In the genomic region with DNA sequence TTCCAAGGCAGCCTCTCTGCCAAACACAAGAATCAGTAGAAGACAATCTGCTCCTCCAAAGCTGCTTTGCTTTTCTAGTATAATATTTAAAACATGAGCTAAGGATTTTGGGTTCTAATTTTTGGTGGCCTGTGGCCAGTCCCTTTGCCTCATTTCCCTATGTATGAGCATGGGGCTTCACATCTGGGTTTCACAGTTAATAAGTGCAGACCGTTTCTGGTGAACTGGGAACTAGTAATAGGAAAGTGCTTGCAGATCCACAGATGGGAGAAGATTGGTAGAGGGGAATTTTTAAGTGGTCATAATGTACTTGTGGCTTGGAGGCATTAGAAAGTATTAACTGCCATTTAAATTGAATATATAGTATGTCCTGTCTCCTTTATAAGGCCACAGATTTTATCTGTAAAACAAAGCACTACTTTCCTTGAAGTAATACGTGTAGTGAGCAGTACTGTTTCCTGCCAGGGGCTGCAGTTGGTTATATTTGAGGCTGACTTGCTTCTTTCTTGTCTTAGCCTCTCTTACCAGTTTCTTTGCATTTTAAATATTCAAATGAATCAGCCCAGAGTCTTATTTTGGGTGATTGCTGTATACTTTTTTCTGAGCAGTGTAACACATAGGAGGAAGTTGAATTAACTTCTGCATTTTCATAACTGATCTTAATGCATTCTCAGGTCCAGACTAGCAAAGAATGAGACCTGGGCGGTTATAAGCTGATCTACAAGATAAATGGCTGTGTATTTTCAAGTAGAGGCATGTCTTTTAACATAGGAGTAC, we compare ENCODE assay signal across 8 cellular contexts. TPM values are rescaled to one million over a fixed set of nuclear protein-coding genes. Genes with fewer than 3 reads are reported as not detected.
DNase-seq lines count a peak whose midpoint lies in the region; ATAC-seq and TF ChIP-seq lines count a peak whose summit lies in the region.

No MANE protein-coding gene starts in this region.

- no peaks in the 10 kb centered on the region for H3K9me3 Mint-ChIP-seq in IgD-negative memory B cell
- H3K9me3 Mint-ChIP-seq in activated naive CD4-positive, alpha-beta T cell treated with anti-CD3 and anti-CD28 coated beads, Interleukin-2, amount 50 U/mL, for 24 hours: no peaks in the 10 kb centered on the region

- TF ChIP-seq CTCF in GM12864 (IDR thresholded peaks at IDR 0.05; ENCODE audit: low read depth, low read length, missing control alignments) (no peak), left lung (IDR thresholded peaks at IDR 0.05) (no peak), thyroid gland (IDR thresholded peaks at IDR 0.05) (no peak)

- H3K9me3 ChIP-seq in left lung: no peaks in the 10 kb centered on the region
- H3K9me3 ChIP-seq in thyroid gland: no peaks in the 10 kb centered on the region

- H3K4me1 ChIP-seq in left lung (peaks cover 45 to 73% of the 10 kb centered on the region in 2 donors), thyroid gland (peaks cover 30 to 54% of the 10 kb centered on the region in 2 donors)

- in situ Hi-C loops in ACHN (cut with HindIII; ENCODE audit: low pct_ligation_motif_present, low pct_unique_long_range_greater_than_20kb, low sequenced_read_pairs): no loop called here

- intact Hi-C loops in left lung (cut with DNase I) (no loop called here), thyroid gland (cut with DNase I) (loop anchor here (10.0 kb wide), 1 partner anchor 46 kb away; a partner anchor contains a TSS)

- WGBS in thyroid gland, 2 donors: 50 to 56% methylated on average over 3 of the region's 3 CpGs

- peak overlapping the region; percentile 95 to 96 for H3K27ac ChIP-seq in left lung
- H3K27ac ChIP-seq in thyroid gland: peak overlapping the region in 2 of 3 donors; percentile 82 to 95

- H3K36me3 ChIP-seq in left lung (peaks cover 0 to 17% of the 10 kb centered on the region in 2 donors), thyroid gland (no peaks in the 10 kb centered on the region)

- H3K27me3 Mint-ChIP-seq in IgD-negative memory B cell: no peaks in the 10 kb centered on the region
- no peaks in the 10 kb centered on the region for H3K27me3 Mint-ChIP-seq in activated naive CD4-positive, alpha-beta T cell treated with anti-CD3 and anti-CD28 coated beads, Interleukin-2, amount 50 U/mL, for 24 hours

- H3K27me3 ChIP-seq in left lung: no peaks in the 10 kb centered on the region
- no peaks in the 10 kb centered on the region for H3K27me3 ChIP-seq in thyroid gland

- no peak for TF ChIP-seq POLR2A in thyroid gland (IDR thresholded peaks at IDR 0.05)

- peak overlapping the region; percentile 94 for H3K4me3 ChIP-seq in GM12864 (ENCODE audit: low read depth, low read length)
- H3K4me3 ChIP-seq in left lung: peak overlapping the region; percentile 91 to 98
- peak overlapping the region in 1 of 3 donors; percentile 99 for H3K4me3 ChIP-seq in thyroid gland (replicated peaks in 1 of 3)

- peak; percentile 61 for DNase-seq in GM12864 (ENCODE audit: low read depth)
- DNase-seq in left lung: no peak
- no peak for DNase-seq in thyroid gland
- no peak for DNase-seq in hepatic stellate cell (ENCODE audit: low spot score)
- no peak for DNase-seq in ACHN

- peak overlapping the region; percentile 90 to 98 (median 96) for H3K4me3 Mint-ChIP-seq in IgD-negative memory B cell
- H3K4me3 Mint-ChIP-seq in activated naive CD4-positive, alpha-beta T cell treated with anti-CD3 and anti-CD28 coated beads, Interleukin-2, amount 50 U/mL, for 24 hours: peak overlapping the region; percentile 98

- H3K4me1 Mint-ChIP-seq in IgD-negative memory B cell: peaks cover 43 to 50% (median 45%) of the 10 kb centered on the region in 3 donors
- H3K4me1 Mint-ChIP-seq in activated naive CD4-positive, alpha-beta T cell treated with anti-CD3 and anti-CD28 coated beads, Interleukin-2, amount 50 U/mL, for 24 hours: peaks cover 59% of the 10 kb centered on the region

- no peaks in the 10 kb centered on the region for H3K36me3 Mint-ChIP-seq in IgD-negative memory B cell
- peaks cover 18% of the 10 kb centered on the region for H3K36me3 Mint-ChIP-seq in activated naive CD4-positive, alpha-beta T cell treated with anti-CD3 and anti-CD28 coated beads, Interleukin-2, amount 50 U/mL, for 24 hours

- ATAC-seq in GM21515 (IDR thresholded peaks at IDR 0.05; ENCODE audit: unreplicated experiment) (peak; percentile 47), left lung (no peak)

- H3K27ac Mint-ChIP-seq in IgD-negative memory B cell: peak overlapping the region; percentile 81 to 96 (median 87)
- peak overlapping the region; percentile 98 for H3K27ac Mint-ChIP-seq in activated naive CD4-positive, alpha-beta T cell treated with anti-CD3 and anti-CD28 coated beads, Interleukin-2, amount 50 U/mL, for 24 hours

RNA-seq across cellular contexts. Expression of a gene that starts 1.6 kb away (rescaled TPM):
- polyA plus RNA-seq in IgD-negative memory B cell: 862 TPM
- total RNA-seq in left lung: 100 to 1,000 TPM; 361 to 452 TPM
- 100 to 1,000 TPM; 157 to 219 (median 170) TPM for total RNA-seq in thyroid gland

RNA-seq across cellular contexts. Expression of a gene that starts 42.2 kb away (rescaled TPM):
- polyA plus RNA-seq in IgD-negative memory B cell: 0.64 TPM
- total RNA-seq in left lung: 1 to 10 TPM; 1.7 to 4.3 TPM
- 1 to 10 TPM in 2 of 4 donors, under 1 TPM in 2; 0.63 to 2.1 (median 1.4) TPM for total RNA-seq in thyroid gland

RNA-seq across cellular contexts. Expression of a gene that starts 51.3 kb away (rescaled TPM):
- 82.0 TPM for polyA plus RNA-seq in IgD-negative memory B cell
- total RNA-seq in left lung: 10 to 100 TPM; 55.2 to 57.2 TPM
- 100 to 1,000 TPM in 3 of 4 donors, 10 to 100 TPM in 1; 86.9 to 175 (median 121) TPM for total RNA-seq in thyroid gland

RNA-seq across cellular contexts. Expression of a gene that starts 51.7 kb away (rescaled TPM):
- polyA plus RNA-seq in IgD-negative memory B cell: 126 TPM
- 10 to 100 TPM; 93.4 to 96.8 TPM for total RNA-seq in left lung
- 100 to 1,000 TPM in 1 of 4 donors, 10 to 100 TPM in 3; 57.0 to 110 (median 81.8) TPM for total RNA-seq in thyroid gland

RNA-seq across cellular contexts. Expression of a gene that starts 51.8 kb away (rescaled TPM):
- polyA plus RNA-seq in IgD-negative memory B cell: 0.35 TPM
- 10 to 100 TPM in 1 of 2 donors, 1 to 10 TPM in 1; 1.7 to 21.0 TPM for total RNA-seq in left lung
- under 1 TPM in 3 of 4 donors, not detected in 1; 0.13 to 0.50 (median 0.29) TPM for total RNA-seq in thyroid gland
